27 cellular contexts compared by ENCODE assay signal in the genomic region with DNA sequence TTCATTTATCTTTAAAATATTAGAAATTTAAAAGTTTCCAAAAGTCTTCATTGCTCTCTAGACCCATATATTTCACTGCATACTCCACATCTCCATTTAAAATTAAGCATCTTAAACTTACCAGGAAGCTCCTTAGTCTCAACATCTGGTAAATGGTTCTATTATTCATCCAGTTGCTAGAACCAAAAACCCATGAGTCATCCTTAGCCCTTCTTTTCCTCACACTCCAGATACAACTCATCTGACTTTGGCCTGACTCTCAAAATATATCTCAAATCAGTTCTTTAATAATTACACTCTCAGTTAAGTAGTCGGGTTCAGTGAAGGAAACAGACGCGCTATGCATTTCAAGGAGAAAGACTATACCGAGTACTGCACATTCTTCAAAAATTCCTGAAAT.
"Had no signal": no experiment of that assay in that cellular context is flagged by ENCODE, and none has a peak within 500 bp of the region (broad histone marks: within the 10 kb centered on the region; RNA-seq: fewer than 3 reads in every experiment).

No MANE protein-coding gene starts in this region.

- H3K36me3 ChIP-seq: left ventricle myocardium inferior, neural progenitor cell, neutrophil, ovary, right atrium auricular region, right lobe of liver, tibial nerve, uterus had no signal

- DNase-seq: islet precursor cell; left ventricle myocardium inferior; mesendoderm; naive B cell; natural killer cell; nephron progenitor cell; occipital lobe; ovary; right lobe of liver; stimulated activated CD4-positive, alpha-beta T cell treated with anti-CD3 and anti-CD28 coated beads, Interleukin-1b, Interleukin-23, amount 100 ng/mL, for 48 hours; stimulated activated CD4-positive, alpha-beta T cell treated with anti-CD3 and anti-CD28 coated beads, Interleukin-2, amount 100 ng/mL, for 48 hours; stimulated activated CD4-positive, alpha-beta T cell treated with anti-CD3 and anti-CD28 coated beads, Interleukin-4, amount 100 ng/mL, for 4 hours; stimulated activated CD8-positive, alpha-beta memory T cell treated with anti-CD3 and anti-CD28 coated beads, Interleukin-4, amount 100 ng/mL, for 48 hours; stimulated activated naive CD4-positive, alpha-beta T cell treated with Interleukin-2 at 50 U/mL for 16 hours; stimulated activated naive CD8-positive, alpha-beta T cell treated with anti-CD3 and anti-CD28 coated beads, Interleukin-15, amount 100 ng/mL, for 72 hours; substantia nigra; uterus had no signal

- H3K36me3 Mint-ChIP-seq: mesothelial cell of epicardium; naive B cell; natural killer cell; neural progenitor cell; stimulated activated memory B cell treated with anti-CD40 and anti-IgM and Interleukin-4, amounts not matched to agents 10 μg/mL and 1 μg/mL and 100 μg/mL, for 72 hours; type B pancreatic cell had no signal

- H3K9me3 Mint-ChIP-seq: stimulated activated naive CD8-positive, alpha-beta T cell treated with anti-CD3 and anti-CD28 coated beads, Interleukin-15, amount 100 ng/mL, for 72 hours had no signal

- H3K27ac ChIP-seq: left ventricle myocardium inferior, neural progenitor cell, neutrophil, ovary, right atrium auricular region, right lobe of liver, tibial nerve, uterus had no signal

- H3K27ac Mint-ChIP-seq: mesothelial cell of epicardium; natural killer cell; nephron progenitor cell; neural progenitor cell; progenitor cell of endocrine pancreas; stimulated activated memory B cell treated with anti-CD40 and anti-IgM and Interleukin-4, amounts not matched to agents 10 μg/mL and 1 μg/mL and 100 μg/mL, for 72 hours; stimulated activated naive CD8-positive, alpha-beta T cell treated with anti-CD3 and anti-CD28 coated beads, Interleukin-15, amount 100 ng/mL, for 72 hours; type B pancreatic cell had no signal

- H3K9me3 ChIP-seq: neutrophil, ovary, right atrium auricular region, right lobe of liver, tibial nerve, uterus had no signal

- H3K4me2 ChIP-seq: neural progenitor cell, smooth muscle cell had no signal

- H3K4me3 Mint-ChIP-seq: mesothelial cell of epicardium; naive B cell; natural killer cell; nephron progenitor cell; neural progenitor cell; stimulated activated memory B cell treated with anti-CD40 and anti-IgM and Interleukin-4, amounts not matched to agents 10 μg/mL and 1 μg/mL and 100 μg/mL, for 72 hours; stimulated activated naive CD8-positive, alpha-beta T cell treated with anti-CD3 and anti-CD28 coated beads, Interleukin-15, amount 100 ng/mL, for 72 hours; type B pancreatic cell had no signal

- H3K4me1 Mint-ChIP-seq: mesothelial cell of epicardium; naive B cell; natural killer cell; nephron progenitor cell; neural progenitor cell; stimulated activated memory B cell treated with anti-CD40 and anti-IgM and Interleukin-4, amounts not matched to agents 10 μg/mL and 1 μg/mL and 100 μg/mL, for 72 hours; stimulated activated naive CD8-positive, alpha-beta T cell treated with anti-CD3 and anti-CD28 coated beads, Interleukin-15, amount 100 ng/mL, for 72 hours had no signal

- H3K9ac ChIP-seq: neural progenitor cell had no signal

- H3K4me3 ChIP-seq: left ventricle myocardium inferior, lung, neural progenitor cell, ovary, right atrium auricular region, right lobe of liver, smooth muscle cell, tibial nerve, uterus had no signal

- H3K27me3 ChIP-seq: neural progenitor cell, neutrophil, ovary, right atrium auricular region, right lobe of liver, tibial nerve, uterus had no signal

- H3K4me1 ChIP-seq: left ventricle myocardium inferior, neural progenitor cell, right atrium auricular region, right lobe of liver, tibial nerve, uterus had no signal

- H2AFZ ChIP-seq: neural progenitor cell had no signal

- H3K27me3 Mint-ChIP-seq: naive B cell; progenitor cell of endocrine pancreas; stimulated activated memory B cell treated with anti-CD40 and anti-IgM and Interleukin-4, amounts not matched to agents 10 μg/mL and 1 μg/mL and 100 μg/mL, for 72 hours; stimulated activated naive CD8-positive, alpha-beta T cell treated with anti-CD3 and anti-CD28 coated beads, Interleukin-15, amount 100 ng/mL, for 72 hours; type B pancreatic cell had no signal

- ATAC-seq: natural killer cell; right lobe of liver; stimulated activated memory B cell treated with anti-CD40 and anti-IgM and Interleukin-4, amounts not matched to agents 10 μg/mL and 1 μg/mL and 100 μg/mL, for 72 hours; stimulated activated naive CD8-positive, alpha-beta T cell treated with anti-CD3 and anti-CD28 coated beads, Interleukin-15, amount 100 ng/mL, for 72 hours had no signal
